In genomic region chr7:37765872-37766525, GRCh38 we compare ENCODE assay signal across 9 cellular contexts.
DNase-seq lines count a peak whose midpoint lies in the region; ATAC-seq and TF ChIP-seq lines count a peak whose summit lies in the region.
"Had no signal": no experiment of that assay in that cellular context is flagged by ENCODE, and none has a peak within 500 bp of the region (broad histone marks: within the 10 kb centered on the region; RNA-seq: fewer than 3 reads in every experiment).

No MANE protein-coding gene starts in this region.

- no peaks in the 10 kb centered on the region for H3K36me3 ChIP-seq in SJCRH30
- H3K36me3 ChIP-seq in suprapubic skin = no peaks in the 10 kb centered on the region
- no peaks in the 10 kb centered on the region for H3K36me3 ChIP-seq in mesendoderm (ENCODE audit: control insufficient read depth, insufficient read depth, low read length)
- H3K36me3 ChIP-seq: uterus had no signal

- TF ChIP-seq CTCF in suprapubic skin (IDR thresholded peaks at IDR 0.05) = no peak

- H3K18ac ChIP-seq in mesendoderm (ENCODE audit: low read length) = no peak overlapping the region

- no peak for TF ChIP-seq EP300 in suprapubic skin (IDR thresholded peaks at IDR 0.05)

- no peak overlapping the region for H3K4me3 ChIP-seq in Jurkat, Clone E6-1 (ENCODE audit: low read length)
- H3K4me3 ChIP-seq in SJCRH30 (no peak overlapping the region), suprapubic skin (no peak overlapping the region), mesendoderm (ENCODE audit: low read length) (no peak overlapping the region)
- H3K4me3 ChIP-seq: uterus had no signal

- peaks cover 2% of the 10 kb centered on the region for H3K9me3 Mint-ChIP-seq in memory B cell

- H3K36me3 Mint-ChIP-seq in memory B cell (peaks cover 2% of the 10 kb centered on the region), T-helper 17 cell (ENCODE audit: low read depth) (no peaks in the 10 kb centered on the region)

- DNase-seq in Jurkat, Clone E6-1 (ENCODE audit: low read depth, low spot score) = peak; percentile 3
- DNase-seq in memory B cell (ENCODE audit: low spot score in 2 of 2) (no peak), SJCRH30 (no peak), T-helper 17 cell (no peak), suprapubic skin (ENCODE audit: low spot score in 2 of 2) (no peak), mesendoderm (no peak)
- DNase-seq: uterus had no signal

- no peak overlapping the region for H4K5ac ChIP-seq in mesendoderm (ENCODE audit: low read length)

- no peak overlapping the region for H3K4ac ChIP-seq in mesendoderm (ENCODE audit: low read depth, low read length)

- H3K9ac ChIP-seq in mesendoderm (ENCODE audit: low read length) = no peak overlapping the region

- H3K4me3 Mint-ChIP-seq in memory B cell = no peak overlapping the region
- no peak overlapping the region for H3K4me3 Mint-ChIP-seq in T-helper 17 cell

- H2AK5ac ChIP-seq in mesendoderm (ENCODE audit: low read length) = no peak overlapping the region

- no peak overlapping the region for H2BK5ac ChIP-seq in mesendoderm (ENCODE audit: low read length)

- H3K4me1 ChIP-seq in SJCRH30 = no peaks in the 10 kb centered on the region
- H3K4me1 ChIP-seq in suprapubic skin = no peaks in the 10 kb centered on the region
- no peaks in the 10 kb centered on the region for H3K4me1 ChIP-seq in mesendoderm (ENCODE audit: control insufficient read depth, low read depth, low read length)
- H3K4me1 ChIP-seq: uterus had no signal

- H3K4me1 Mint-ChIP-seq in memory B cell = peaks cover 4% of the 10 kb centered on the region
- H3K4me1 Mint-ChIP-seq in T-helper 17 cell = no peaks in the 10 kb centered on the region

- H3K23ac ChIP-seq in mesendoderm (ENCODE audit: low read length) = no peak overlapping the region

- H3K9me3 ChIP-seq in SJCRH30 (replicated peaks) = no peaks in the 10 kb centered on the region
- H3K9me3 ChIP-seq in T-helper 17 cell (ENCODE audit: control insufficient read depth, low read length, poor library complexity, severe bottlenecking) = no peaks in the 10 kb centered on the region
- H3K9me3 ChIP-seq in suprapubic skin = no peaks in the 10 kb centered on the region
- H3K9me3 ChIP-seq: uterus had no signal

- ATAC-seq in GM18868 (IDR thresholded peaks at IDR 0.05; ENCODE audit: unreplicated experiment) (peak; percentile 96), GM21737 (IDR thresholded peaks at IDR 0.05; ENCODE audit: unreplicated experiment) (peak; percentile 76), memory B cell (ENCODE audit: low read depth) (peak; percentile 84), T-helper 17 cell (no peak)

- no peak overlapping the region for H3K56ac ChIP-seq in mesendoderm (ENCODE audit: low read length)

- H4K8ac ChIP-seq in mesendoderm (ENCODE audit: low read depth, low read length) = no peak overlapping the region

- WGBS in suprapubic skin = 83% methylated on average over 6 of the region's 6 CpGs
- WGBS in mesendoderm (ENCODE audit: extremely low coverage, insufficient coverage, low lambda C conversion rate) = no CpG with 5 or more reads among the region's 6 CpGs

- peaks cover 6% of the 10 kb centered on the region for H3K27me3 ChIP-seq in SJCRH30
- H3K27me3 ChIP-seq in suprapubic skin = no peaks in the 10 kb centered on the region
- H3K27me3 ChIP-seq in mesendoderm (ENCODE audit: insufficient read depth, low read length, poor library complexity) = no peaks in the 10 kb centered on the region
- H3K27me3 ChIP-seq: uterus had no signal

- H3K79me1 ChIP-seq in mesendoderm (ENCODE audit: low read length) = no peaks in the 10 kb centered on the region

- H3K27me3 Mint-ChIP-seq in memory B cell (peaks cover 2% of the 10 kb centered on the region), T-helper 17 cell (peaks cover 5% of the 10 kb centered on the region)

- no peak for TF ChIP-seq POLR2A in suprapubic skin (IDR thresholded peaks at IDR 0.05)

- H3K27ac ChIP-seq in SJCRH30 (no peak overlapping the region), suprapubic skin (no peak overlapping the region), mesendoderm (ENCODE audit: low read depth, low read length) (no peak overlapping the region)
- H3K27ac ChIP-seq: uterus had no signal

- H2BK120ac ChIP-seq in mesendoderm (ENCODE audit: low read depth, low read length) = no peak overlapping the region

- H2BK15ac ChIP-seq in mesendoderm (replicated peaks; ENCODE audit: low read depth) = no peak overlapping the region

- H3K4me2 ChIP-seq in mesendoderm (ENCODE audit: low read length) = no peak overlapping the region

- no peaks in the 10 kb centered on the region for H3K79me2 ChIP-seq in mesendoderm (ENCODE audit: control insufficient read depth, insufficient read depth, low read length)

- H3K27ac Mint-ChIP-seq in memory B cell (no peak overlapping the region), T-helper 17 cell (no peak overlapping the region)
